24 cellular contexts compared by ENCODE assay signal in the genomic region with DNA sequence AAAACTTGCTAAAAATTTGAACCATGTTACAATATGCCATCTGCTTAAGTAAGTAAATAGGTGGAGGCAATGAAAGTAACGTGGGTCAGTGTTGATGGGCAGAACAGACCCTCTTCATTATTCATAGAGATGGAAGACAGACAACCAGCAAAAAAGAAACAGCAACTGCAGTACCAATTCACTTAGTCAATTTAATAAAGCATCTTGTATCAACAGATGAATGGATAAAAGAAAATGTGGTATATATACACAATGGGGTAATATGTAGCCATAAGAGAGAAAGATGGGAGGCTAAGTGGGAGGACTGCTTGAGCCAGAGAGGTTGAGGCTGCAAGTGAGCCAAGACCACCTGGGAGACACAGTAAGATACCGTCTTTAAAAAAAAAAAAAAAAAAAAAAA. TPM values are rescaled to one million over a fixed set of nuclear protein-coding genes. Genes with fewer than 3 reads are reported as not detected.
DNase-seq lines count a peak whose midpoint lies in the region; ATAC-seq, FAIRE-seq and TF ChIP-seq lines count a peak whose summit lies in the region.
"Had no signal": no experiment of that assay in that cellular context is flagged by ENCODE, and none has a peak within 500 bp of the region (broad histone marks: within the 10 kb centered on the region; RNA-seq: fewer than 3 reads in every experiment).

No MANE protein-coding gene starts in this region.

- peaks cover 22% of the 10 kb centered on the region for H3K79me2 ChIP-seq in keratinocyte (ENCODE audit: control insufficient read depth, insufficient read depth, low read length)

- no peaks in the 10 kb centered on the region for H3K4me1 ChIP-seq in keratinocyte (ENCODE audit: control insufficient read depth, extremely low read depth, insufficient read depth, low read length)
- H3K4me1 ChIP-seq: BLaER1 had no signal

- H3K36me3 ChIP-seq in keratinocyte (ENCODE audit: control insufficient read depth in 2 of 2, extremely low read depth in 1 of 2, insufficient read depth in 2 of 2, low read length in 2 of 2) = peaks cover 8 to 15% of the 10 kb centered on the region in 2 experiments

- ATAC-seq in activated T-cell treated with anti-CD3 and anti-CD28 coated beads, Interleukin-2, amount 50 U/mL, for 72 hours (replicated peaks in 1 of 2) = no peak
- ATAC-seq in central memory CD8-positive, alpha-beta T cell (replicated peaks; ENCODE audit: extremely low read depth, poor library complexity, severe bottlenecking) = no peak
- ATAC-seq in GM19324 (IDR thresholded peaks at IDR 0.05; ENCODE audit: low FRiP score, unreplicated experiment) = no peak
- ATAC-seq: CD8-positive, alpha-beta T cell; GM23338; HCT116 had no signal

- no peak for TF ChIP-seq CTCF in keratinocyte (optimal IDR thresholded peaks at IDR 0.05 in 1 of 3, IDR thresholded peaks at IDR 0.05 in 1 of 3, conservative IDR thresholded peaks at IDR 0.05 in 1 of 3; ENCODE audit: extremely low read depth in 1 of 3, insufficient read depth in 2 of 3, low read length in 3 of 3)

- H3K9me3 ChIP-seq in keratinocyte (ENCODE audit: control insufficient read depth, low read depth, low read length) = no peaks in the 10 kb centered on the region
- H3K9me3 ChIP-seq: BLaER1, Caco-2 had no signal

- H2AFZ ChIP-seq in keratinocyte (ENCODE audit: control insufficient read depth, low read length) = no peak overlapping the region
- H2AFZ ChIP-seq: GM23338 had no signal

- peaks cover 0 to 2% of the 10 kb centered on the region in 2 donors for H3K36me3 Mint-ChIP-seq in activated T-cell treated with anti-CD3 and anti-CD28 coated beads, Interleukin-2, amount 50 U/mL, for 72 hours (ENCODE audit: insufficient read depth in 2 of 2)
- H3K36me3 Mint-ChIP-seq in central memory CD8-positive, alpha-beta T cell (ENCODE audit: insufficient read depth) = peaks cover 21% of the 10 kb centered on the region

- no peak overlapping the region for H3K9ac ChIP-seq in keratinocyte (ENCODE audit: control insufficient read depth, extremely low read depth, insufficient read depth, low read length)
- H3K9ac ChIP-seq: BLaER1 had no signal

- H3K4me3 ChIP-seq in keratinocyte (ENCODE audit: control insufficient read depth in 2 of 3, extremely low read depth in 1 of 3, insufficient read depth in 2 of 3, low read depth in 1 of 3, low read length in 3 of 3) = no peak overlapping the region
- H3K4me3 ChIP-seq: BLaER1, GM23338 had no signal

- peaks cover 4% of the 10 kb centered on the region for H4K20me1 ChIP-seq in keratinocyte (ENCODE audit: control insufficient read depth, extremely low read depth, insufficient read depth, low read length)
- H4K20me1 ChIP-seq: BLaER1 had no signal

- dilution Hi-C loops in keratinocyte (cut with MboI; ENCODE audit: extremely low pct_ligation_motif_present, low sequenced_read_pairs) = no loop called here

- no peaks in the 10 kb centered on the region for H3K4me1 Mint-ChIP-seq in activated T-cell treated with anti-CD3 and anti-CD28 coated beads, Interleukin-2, amount 50 U/mL, for 72 hours (ENCODE audit: low read depth)
- H3K4me1 Mint-ChIP-seq in central memory CD8-positive, alpha-beta T cell = peaks cover 13% of the 10 kb centered on the region
- H3K4me1 Mint-ChIP-seq: B cell had no signal

- H3K4me2 ChIP-seq in keratinocyte (ENCODE audit: control insufficient read depth, extremely low read depth, insufficient read depth, low read depth, low read length) = no peak overlapping the region
- H3K4me2 ChIP-seq: BLaER1 had no signal

- no peaks in the 10 kb centered on the region for H3K9me1 ChIP-seq in keratinocyte (ENCODE audit: control insufficient read depth, extremely low read depth, insufficient read depth, low read length)

- no peak overlapping the region for H3K4me3 Mint-ChIP-seq in activated T-cell treated with anti-CD3 and anti-CD28 coated beads, Interleukin-2, amount 50 U/mL, for 72 hours
- no peak overlapping the region for H3K4me3 Mint-ChIP-seq in central memory CD8-positive, alpha-beta T cell
- H3K4me3 Mint-ChIP-seq: B cell; CD4-positive, CD25-positive, alpha-beta regulatory T cell; CD8-positive, alpha-beta T cell; GM23338; H9 had no signal

- no peaks in the 10 kb centered on the region for H3K9me3 Mint-ChIP-seq in activated T-cell treated with anti-CD3 and anti-CD28 coated beads, Interleukin-2, amount 50 U/mL, for 72 hours
- no peaks in the 10 kb centered on the region for H3K9me3 Mint-ChIP-seq in central memory CD8-positive, alpha-beta T cell
- H3K9me3 Mint-ChIP-seq: CD4-positive, CD25-positive, alpha-beta regulatory T cell; CD8-positive, alpha-beta T cell; GM23338; H9 had no signal

- H3K27me3 ChIP-seq in keratinocyte (ENCODE audit: control insufficient read depth, extremely low read depth, insufficient read depth, low read length) = no peaks in the 10 kb centered on the region
- H3K27me3 ChIP-seq: BLaER1 had no signal

- peak; percentile 41 for FAIRE-seq in keratinocyte (lab: Jason Lieb, UNC)
- FAIRE-seq: A204.1, G401.6 had no signal

- H3K27me3 Mint-ChIP-seq in activated T-cell treated with anti-CD3 and anti-CD28 coated beads, Interleukin-2, amount 50 U/mL, for 72 hours (ENCODE audit: low read depth) = no peaks in the 10 kb centered on the region
- no peaks in the 10 kb centered on the region for H3K27me3 Mint-ChIP-seq in central memory CD8-positive, alpha-beta T cell
- H3K27me3 Mint-ChIP-seq: B cell; CD4-positive, CD25-positive, alpha-beta regulatory T cell had no signal

- no peak for DNase-seq in activated T-cell treated with anti-CD3 and anti-CD28 coated beads, Interleukin-2, amount 50 U/mL, for 72 hours
- DNase-seq in activated T-cell treated with anti-CD3 and anti-CD28 coated beads, Interleukin-2, amount 50 U/mL, for 48 hours = no peak
- DNase-seq in SK-N-DZ (ENCODE audit: low spot score) (peak; percentile 43), keratinocyte (ENCODE audit: low read depth, low spot score) (no peak), iPS-NIHi7 (ENCODE audit: extremely low spot score) (no peak)
- no peak for DNase-seq in central memory CD8-positive, alpha-beta T cell (ENCODE audit: low spot score in 2 of 2)
- DNase-seq in activated CD8-positive, alpha-beta memory T cell treated with anti-CD3 and anti-CD28 coated beads, Interleukin-2, amount 50 U/mL, for 4 hours = no peak
- DNase-seq: Caco-2; CD4-positive, CD25-positive, alpha-beta regulatory T cell; CD8-positive, alpha-beta T cell; DMS153; DND-41; H9 had no signal

- H3K27ac ChIP-seq in keratinocyte (ENCODE audit: control insufficient read depth, insufficient read depth, low read length) = no peak overlapping the region
- H3K27ac ChIP-seq: 22Rv1, BLaER1, C4-2B had no signal

- H3K27ac Mint-ChIP-seq in activated T-cell treated with anti-CD3 and anti-CD28 coated beads, Interleukin-2, amount 50 U/mL, for 72 hours = peak overlapping the region; percentile 56
- H3K27ac Mint-ChIP-seq in central memory CD8-positive, alpha-beta T cell (ENCODE audit: low read depth) = peak overlapping the region; percentile 15
- H3K27ac Mint-ChIP-seq: B cell; CD4-positive, CD25-positive, alpha-beta regulatory T cell; CD8-positive, alpha-beta T cell; GM23338 had no signal

RNA-seq across cellular contexts. Expression of a gene that starts 45.3 kb away (rescaled TPM):
- under 1 TPM; 0.17 to 0.25 TPM for total RNA-seq in activated T-cell treated with anti-CD3 and anti-CD28 coated beads, Interleukin-2, amount 50 U/mL, for 72 hours
- not detected in 2 replicates for polyA plus RNA-seq in SK-N-DZ (2014; cell fraction: cytosol; rRNA removed)
- not detected in 2 replicates for polyA plus RNA-seq in SK-N-DZ (2014; cell fraction: nucleus; rRNA removed)
- polyA plus RNA-seq in keratinocyte = not detected in 3 replicates
- not detected for polyA plus RNA-seq in keratinocyte (2011; ENCODE audit: low read depth)
- polyA plus RNA-seq in keratinocyte (2011; cell fraction: cytosol; rRNA removed) = not detected in 2 replicates
- polyA plus RNA-seq in keratinocyte (2011; cell fraction: nucleus; rRNA removed) = not detected in 2 replicates
- polyA plus RNA-seq in keratinocyte (2012; ENCODE audit: low replicate concordance) = not detected in 2 replicates
- polyA minus RNA-seq in keratinocyte = not detected in 3 replicates
- not detected for polyA minus RNA-seq in keratinocyte (2011; cell fraction: cytosol; rRNA and poly(A)+ RNA removed)
- not detected in 2 replicates for polyA minus RNA-seq in keratinocyte (2011; cell fraction: nucleus; rRNA and poly(A)+ RNA removed)
- total RNA-seq: Caco-2, H4, H9 had no signal
- polyA plus RNA-seq: AG04450 had no signal
